Comparison of ENCODE assay signal across 30 cellular contexts in genomic region chr7:106791526-106791925, GRCh38.
"Had no signal": no experiment of that assay in that cellular context is flagged by ENCODE, and none has a peak within 500 bp of the region (broad histone marks: within the 10 kb centered on the region; RNA-seq: fewer than 3 reads in every experiment).

No MANE protein-coding gene starts in this region.

- H3K27me3 Mint-ChIP-seq: activated CD4-positive, alpha-beta T cell treated with anti-CD3 and anti-CD28 coated beads for 36 hours; activated CD8-positive, alpha-beta memory T cell treated with anti-CD3 and anti-CD28 coated beads, Interleukin-2, amount 10 ng/mL, durations not matched to agents 7 days and 5 days; activated naive CD4-positive, alpha-beta T cell treated with anti-CD3 and anti-CD28 coated beads, Interleukin-2, amount 50 U/mL, for 24 hours had no signal

- H3K36me3 ChIP-seq: brain microvascular endothelial cell had no signal

- H3K4me3 ChIP-seq: coronary artery, dorsolateral prefrontal cortex had no signal

- H3K9me3 Mint-ChIP-seq: activated naive CD4-positive, alpha-beta T cell treated with anti-CD3 and anti-CD28 coated beads for 36 hours; activated naive CD4-positive, alpha-beta T cell treated with anti-CD3 and anti-CD28 coated beads, Interleukin-2, amount 50 U/mL, for 24 hours; activated T-helper 1 cell treated with anti-CD3 and anti-CD28 coated beads, Interleukin-12 subunit alpha, Interleukin-12 subunit beta, Interleukin-2, Interleukin-4 antibody, amounts not matched to agents 30 ng/mL and 10 ng/mL and 1 ng/mL, durations not matched to agents 14 hours and 24 hours and 36 hours; central memory CD8-positive, alpha-beta T cell had no signal

- H3K27me3 ChIP-seq: brain microvascular endothelial cell had no signal

- H3K4me1 Mint-ChIP-seq: activated CD4-positive, alpha-beta T cell treated with anti-CD3 and anti-CD28 coated beads for 36 hours; central memory CD8-positive, alpha-beta T cell; endodermal cell had no signal

- H3K36me3 Mint-ChIP-seq: activated CD4-positive, alpha-beta memory T cell treated with anti-CD3 and anti-CD28 coated beads for 36 hours; activated CD8-positive, alpha-beta memory T cell treated with anti-CD3 and anti-CD28 coated beads, Interleukin-2, amount 10 ng/mL, durations not matched to agents 7 days and 5 days; activated naive CD4-positive, alpha-beta T cell treated with anti-CD3 and anti-CD28 coated beads, Interleukin-2, amount 50 U/mL, for 24 hours had no signal

- DNase-seq: activated CD4-positive, alpha-beta memory T cell treated with anti-CD3 and anti-CD28 coated beads for 36 hours; activated CD4-positive, alpha-beta T cell treated with anti-CD3 and anti-CD28 coated beads for 36 hours; activated CD4-positive, alpha-beta T cell treated with anti-CD3 and anti-CD28 coated beads, Interleukin-2, amount 10 ng/mL, durations not matched to agents 24 days and 14 days; activated CD4-positive, CD25-positive, alpha-beta regulatory T cell; activated CD4-positive, CD25-positive, alpha-beta regulatory T cell treated with anti-CD3 and anti-CD28 coated beads, Interleukin-2, amount 50 U/mL, for 72 hours; activated CD8-positive, alpha-beta memory T cell treated with anti-CD3 and anti-CD28 coated beads, Interleukin-2, amount 10 ng/mL, durations not matched to agents 7 days and 5 days; activated CD8-positive, alpha-beta memory T cell treated with anti-CD3 and anti-CD28 coated beads, Interleukin-2, amount 50 U/mL, for 4 hours; activated CD8-positive, alpha-beta T cell treated with anti-CD3 and anti-CD28 coated beads, Interleukin-2, amount 10 ng/mL, durations not matched to agents 7 days and 5 days; activated effector memory CD4-positive, alpha-beta T cell treated with anti-CD3 and anti-CD28 coated beads, Interleukin-2, amount 50 U/mL, for 16 hours; activated naive CD4-positive, alpha-beta T cell treated with anti-CD3 and anti-CD28 coated beads for 36 hours; activated T-cell treated with anti-CD3 and anti-CD28 coated beads, Interleukin-2, amount 50 U/mL, for 1 hour; activated T-cell treated with anti-CD3 and anti-CD28 coated beads, Interleukin-2, amount 50 U/mL, for 48 hours; amniotic stem cell; anterior cingulate cortex; brain microvascular endothelial cell; dorsolateral prefrontal cortex; effector memory CD4-positive, alpha-beta T cell; endodermal cell; foreskin fibroblast; T-helper 2 cell had no signal

- FAIRE-seq: astrocyte, bronchial epithelial cell, frontal cortex had no signal

- ATAC-seq: activated CD4-positive, alpha-beta T cell treated with anti-CD3 and anti-CD28 coated beads for 36 hours; activated CD8-positive, alpha-beta memory T cell treated with anti-CD3 and anti-CD28 coated beads, Interleukin-2, amount 10 ng/mL, durations not matched to agents 7 days and 5 days; activated CD8-positive, alpha-beta T cell treated with anti-CD3 and anti-CD28 coated beads, Interleukin-2, amount 10 ng/mL, durations not matched to agents 7 days and 5 days; esophagus mucosa had no signal

- H3K27ac ChIP-seq: brain microvascular endothelial cell, coronary artery, dorsolateral prefrontal cortex had no signal

- H3K27ac Mint-ChIP-seq: activated CD4-positive, alpha-beta memory T cell treated with anti-CD3 and anti-CD28 coated beads for 36 hours; activated CD4-positive, alpha-beta T cell treated with anti-CD3 and anti-CD28 coated beads for 36 hours; activated CD4-positive, alpha-beta T cell treated with anti-CD3 and anti-CD28 coated beads, Interleukin-2, amount 10 ng/mL, durations not matched to agents 24 days and 14 days; activated CD8-positive, alpha-beta memory T cell treated with anti-CD3 and anti-CD28 coated beads, Interleukin-2, amount 10 ng/mL, durations not matched to agents 7 days and 5 days; activated CD8-positive, alpha-beta T cell treated with anti-CD3 and anti-CD28 coated beads, Interleukin-2, amount 10 ng/mL, durations not matched to agents 7 days and 5 days; activated naive CD4-positive, alpha-beta T cell treated with anti-CD3 and anti-CD28 coated beads for 36 hours; activated naive CD4-positive, alpha-beta T cell treated with anti-CD3 and anti-CD28 coated beads, Interleukin-2, amount 50 U/mL, for 24 hours; activated T-helper 1 cell treated with anti-CD3 and anti-CD28 coated beads, Interleukin-12 subunit alpha, Interleukin-12 subunit beta, Interleukin-2, Interleukin-4 antibody, amounts not matched to agents 30 ng/mL and 10 ng/mL and 1 ng/mL, durations not matched to agents 14 hours and 24 hours and 36 hours; activated T-helper 2 cell treated with anti-CD3 and anti-CD28 coated beads, Interferon-gamma antibody, Interleukin-2, Interleukin-4, amounts not matched to agents 10 μg/mL and 5 μg/mL and 100 μg/mL, durations not matched to agents 14 hours and 24 hours and 36 hours; dendritic cell treated with granulocyte-macrophage colony-stimulating factor and Interleukin-4, amounts not matched to agents 40 ng/mL and 50 ng/mL, for 4 days; endodermal cell had no signal

- H3K4me3 Mint-ChIP-seq: activated CD4-positive, alpha-beta memory T cell treated with anti-CD3 and anti-CD28 coated beads for 36 hours; activated CD4-positive, alpha-beta T cell treated with anti-CD3 and anti-CD28 coated beads for 36 hours; activated CD4-positive, alpha-beta T cell treated with anti-CD3 and anti-CD28 coated beads, Interleukin-2, amount 10 ng/mL, durations not matched to agents 24 days and 14 days; activated CD8-positive, alpha-beta memory T cell treated with anti-CD3 and anti-CD28 coated beads, Interleukin-2, amount 10 ng/mL, durations not matched to agents 7 days and 5 days; activated CD8-positive, alpha-beta T cell treated with anti-CD3 and anti-CD28 coated beads, Interleukin-2, amount 10 ng/mL, durations not matched to agents 7 days and 5 days; activated naive CD4-positive, alpha-beta T cell treated with anti-CD3 and anti-CD28 coated beads for 36 hours; activated naive CD4-positive, alpha-beta T cell treated with anti-CD3 and anti-CD28 coated beads, Interleukin-2, amount 50 U/mL, for 24 hours; activated T-helper 1 cell treated with anti-CD3 and anti-CD28 coated beads, Interleukin-12 subunit alpha, Interleukin-12 subunit beta, Interleukin-2, Interleukin-4 antibody, amounts not matched to agents 30 ng/mL and 10 ng/mL and 1 ng/mL, durations not matched to agents 14 hours and 24 hours and 36 hours; central memory CD8-positive, alpha-beta T cell; dendritic cell treated with granulocyte-macrophage colony-stimulating factor and Interleukin-4, amounts not matched to agents 40 ng/mL and 50 ng/mL, for 4 days; endodermal cell had no signal
